10 cellular contexts compared by ENCODE assay signal in the genomic region with DNA sequence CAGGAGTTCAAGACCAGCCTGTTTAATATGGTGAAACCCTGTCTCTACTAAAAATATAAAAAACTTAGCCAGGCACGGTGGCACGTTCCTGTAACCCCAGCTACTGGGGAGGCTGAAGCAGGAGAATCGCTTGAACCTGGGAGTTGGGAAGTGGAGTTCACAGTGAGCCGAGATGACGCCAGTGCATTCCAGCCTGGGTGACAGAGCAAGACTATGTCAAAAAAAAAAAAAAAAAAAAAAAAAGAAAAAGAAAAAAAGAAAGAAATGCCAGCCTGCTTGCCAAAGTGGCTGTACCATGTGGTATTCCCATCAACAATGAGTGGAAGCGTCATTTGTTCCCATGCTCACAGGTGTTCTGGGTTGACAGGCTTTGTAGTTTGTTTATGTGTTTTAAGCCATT. TPM values are rescaled to one million over a fixed set of nuclear protein-coding genes. Genes with fewer than 3 reads are reported as not detected.
"Had no signal": no experiment of that assay in that cellular context is flagged by ENCODE, and none has a peak within 500 bp of the region (broad histone marks: within the 10 kb centered on the region; RNA-seq: fewer than 3 reads in every experiment).

No MANE protein-coding gene starts in this region.

- H3K9ac ChIP-seq: GM23248 had no signal

- H3K27ac ChIP-seq: GM23248 had no signal

- DNase-seq: GM23248, GOT3, H7, H9, HCEC 1CT, HFFc6 had no signal

- ATAC-seq: GM23338, HCT116 had no signal

- H2AFZ ChIP-seq: GM23248, GM23338 had no signal

- H3K4me1 ChIP-seq: HAP-1 had no signal

- H3K4me3 ChIP-seq: GM23248, GM23338, HAP-1 had no signal

- H3K36me3 ChIP-seq: HAP-1 had no signal

- H3K4me2 ChIP-seq: GM23338 had no signal

RNA-seq across cellular contexts. Expression of a gene that starts 43.3 kb away (rescaled TPM):
- total RNA-seq: H4, HFFc6 had no signal
